In genomic region chr14:37985826-37986470, GRCh38 we compare ENCODE assay signal across 9 cellular contexts.
A peak's percentile ranks its signal among the peaks of the same experiment; 100 is the strongest.
DNase-seq lines count a peak whose midpoint lies in the region; ATAC-seq and TF ChIP-seq lines count a peak whose summit lies in the region.
"Had no signal": no experiment of that assay in that cellular context is flagged by ENCODE, and none has a peak within 500 bp of the region (broad histone marks: within the 10 kb centered on the region; RNA-seq: fewer than 3 reads in every experiment).

No MANE protein-coding gene starts in this region.

- no peak overlapping the region for H4K5ac ChIP-seq in H9 (ENCODE audit: insufficient read length, low read depth, low read length)

- TF ChIP-seq CTCF in H9 (conservative IDR thresholded peaks at IDR 0.05) (peak; percentile 91), OCI-LY3 (IDR thresholded peaks at IDR 0.05; ENCODE audit: low read depth, low read length) (peak; percentile 72), left ventricle myocardium inferior (IDR thresholded peaks at IDR 0.05; ENCODE audit: borderline replicate concordance) (peak; percentile 70), spleen (IDR thresholded peaks at IDR 0.05 in 8 of 11, conservative IDR thresholded peaks at IDR 0.05 in 3 of 11) (peak; percentile 27 to 81 (median 61))

- H3K36me3 Mint-ChIP-seq in H9 (ENCODE audit: insufficient read depth in 1 of 3, low read depth in 3 of 3) = peaks cover 6 to 16% (median 9%) of the 10 kb centered on the region in 3 experiments
- no peaks in the 10 kb centered on the region for H3K36me3 Mint-ChIP-seq in activated T-helper 2 cell treated with anti-CD3 and anti-CD28 coated beads, Interferon-gamma antibody, Interleukin-2, Interleukin-4, amounts not matched to agents 10 μg/mL and 5 μg/mL and 100 μg/mL, durations not matched to agents 14 hours and 24 hours and 36 hours (ENCODE audit: low read depth)

- H3K9me3 Mint-ChIP-seq in H9 = peaks cover 13 to 19% of the 10 kb centered on the region in 2 experiments
- H3K9me3 Mint-ChIP-seq in activated T-helper 2 cell treated with anti-CD3 and anti-CD28 coated beads, Interferon-gamma antibody, Interleukin-2, Interleukin-4, amounts not matched to agents 10 μg/mL and 5 μg/mL and 100 μg/mL, durations not matched to agents 14 hours and 24 hours and 36 hours = peaks cover 4% of the 10 kb centered on the region

- no peak overlapping the region for H3K14ac ChIP-seq in H9 (ENCODE audit: insufficient read depth, low read length)

- peaks cover 11 to 12% of the 10 kb centered on the region in 2 experiments for H3K4me1 Mint-ChIP-seq in H9
- no peaks in the 10 kb centered on the region for H3K4me1 Mint-ChIP-seq in activated T-helper 2 cell treated with anti-CD3 and anti-CD28 coated beads, Interferon-gamma antibody, Interleukin-2, Interleukin-4, amounts not matched to agents 10 μg/mL and 5 μg/mL and 100 μg/mL, durations not matched to agents 14 hours and 24 hours and 36 hours (ENCODE audit: low read depth)

- no peaks in the 10 kb centered on the region for H3K27me3 ChIP-seq in H9 (ENCODE audit: insufficient read depth, low read length)
- no peaks in the 10 kb centered on the region for H3K27me3 ChIP-seq in OCI-LY3 (ENCODE audit: low read depth, low read length)
- H3K27me3 ChIP-seq in left ventricle myocardium inferior (ENCODE audit: low read depth) = no peaks in the 10 kb centered on the region
- H3K27me3 ChIP-seq in spleen (replicated peaks in 1 of 7) = no peaks in the 10 kb centered on the region

- no peaks in the 10 kb centered on the region for H3K36me3 ChIP-seq in OCI-LY3 (replicated peaks; ENCODE audit: low read depth, low read length)
- no peaks in the 10 kb centered on the region for H3K36me3 ChIP-seq in left ventricle myocardium inferior
- no peaks in the 10 kb centered on the region for H3K36me3 ChIP-seq in spleen
- H3K36me3 ChIP-seq: SJSA1 had no signal

- H3K9ac ChIP-seq in H9 (ENCODE audit: extremely low read depth, insufficient read length, low read length) (no peak overlapping the region), OCI-LY3 (ENCODE audit: low read length) (no peak overlapping the region)

- no peak overlapping the region for H3K23ac ChIP-seq in H9 (ENCODE audit: insufficient read length, low read depth, low read length)

- DNase-seq in COLO668 (lab: John Stamatoyannopoulos, UW; ENCODE audit: unreplicated experiment) (peak; percentile 50), H9 (peak; percentile 44), left ventricle myocardium inferior (no peak), spleen (no peak), DMS79 (lab: John Stamatoyannopoulos, UW) (no peak)
- peak; percentile 9 for DNase-seq in activated T-helper 2 cell treated with anti-CD3 and anti-CD28 coated beads, Interferon-gamma antibody, Interleukin-2, Interleukin-4, amounts not matched to agents 10 μg/mL and 5 μg/mL and 100 μg/mL, durations not matched to agents 14 hours and 24 hours and 36 hours (ENCODE audit: low spot score)

- H3K56ac ChIP-seq in H9 (ENCODE audit: insufficient read length, low read depth, low read length) = no peak overlapping the region

- H4K8ac ChIP-seq in H9 (replicated peaks; ENCODE audit: insufficient read length, low read depth, low read length) = no peak overlapping the region

- H3K4me3 Mint-ChIP-seq in H9 = no peak overlapping the region
- no peak overlapping the region for H3K4me3 Mint-ChIP-seq in activated T-helper 2 cell treated with anti-CD3 and anti-CD28 coated beads, Interferon-gamma antibody, Interleukin-2, Interleukin-4, amounts not matched to agents 10 μg/mL and 5 μg/mL and 100 μg/mL, durations not matched to agents 14 hours and 24 hours and 36 hours (ENCODE audit: low read depth)

- no CpG with 5 or more reads among the region's 2 CpGs for WGBS in H9 (ENCODE audit: extremely low coverage, insufficient read length, low lambda C conversion rate)
- WGBS in spleen, 5 donors = 50 to 64% (median 60%) methylated on average over 2 of the region's 2 CpGs

- H3K4me2 ChIP-seq in H9 (ENCODE audit: insufficient read depth, insufficient read length, low read length) (no peak overlapping the region), OCI-LY3 (ENCODE audit: low read length) (no peak overlapping the region)

- H2BK5ac ChIP-seq in H9 (ENCODE audit: insufficient read length, low read length) = no peak overlapping the region

- H3T11ph ChIP-seq in H9 (ENCODE audit: low read length) = no peak overlapping the region

- H3K9me3 ChIP-seq in H9 (ENCODE audit: control insufficient read depth, low read depth, low read length) = peaks cover 5% of the 10 kb centered on the region
- H3K9me3 ChIP-seq in OCI-LY3 (ENCODE audit: insufficient read depth, low read length) = no peaks in the 10 kb centered on the region
- H3K9me3 ChIP-seq in left ventricle myocardium inferior (replicated peaks) = peaks cover 17% of the 10 kb centered on the region
- H3K9me3 ChIP-seq in spleen = peaks cover 0 to 16% (median 10%) of the 10 kb centered on the region in 8 donors
- H3K9me3 ChIP-seq: SJSA1 had no signal

- intact Hi-C loops in activated T-helper 2 cell treated with anti-CD3 and anti-CD28 coated beads, Interferon-gamma antibody, Interleukin-2, Interleukin-4, amounts not matched to agents 10 μg/mL and 5 μg/mL and 100 μg/mL, durations not matched to agents 14 hours and 24 hours and 36 hours (cut with micrococcal nuclease) = loop anchor here (5.0 kb wide), 1 partner anchor 211 kb away; no protein-coding TSS in a partner anchor
- intact Hi-C loops in left ventricle myocardium inferior (cut with micrococcal nuclease) (no loop called here), spleen (cut with DNase I; ENCODE audit: low total_unique reads) (loop anchor here (5.0 kb wide), 1 partner anchor 211 kb away; no protein-coding TSS in a partner anchor)

- H4K91ac ChIP-seq in H9 (ENCODE audit: insufficient read length, low read depth, low read length) = no peak overlapping the region

- no peak overlapping the region for H3K27ac Mint-ChIP-seq in H9
- H3K27ac Mint-ChIP-seq in activated T-helper 2 cell treated with anti-CD3 and anti-CD28 coated beads, Interferon-gamma antibody, Interleukin-2, Interleukin-4, amounts not matched to agents 10 μg/mL and 5 μg/mL and 100 μg/mL, durations not matched to agents 14 hours and 24 hours and 36 hours = no peak overlapping the region

- H3K27ac ChIP-seq in H9 (ENCODE audit: insufficient read length, low read depth, low read length) (no peak overlapping the region), OCI-LY3 (ENCODE audit: low read length) (no peak overlapping the region), left ventricle myocardium inferior (replicated peaks) (no peak overlapping the region), spleen (no peak overlapping the region)
- H3K27ac ChIP-seq: SJSA1 had no signal

- H3K4me3 ChIP-seq in OCI-LY3 (ENCODE audit: low read length) (no peak overlapping the region), left ventricle myocardium inferior (no peak overlapping the region), spleen (no peak overlapping the region)
- H3K4me3 ChIP-seq: SJSA1 had no signal

- TF ChIP-seq POLR2A in spleen (IDR thresholded peaks at IDR 0.05) = no peak

- ATAC-seq in HG03108 (IDR thresholded peaks at IDR 0.05; ENCODE audit: unreplicated experiment) = no peak

- no peaks in the 10 kb centered on the region for H3K23me2 ChIP-seq in H9 (ENCODE audit: insufficient read length, low read depth, low read length, poor library complexity, severe bottlenecking)

- H2AFZ ChIP-seq in H9 (ENCODE audit: low read length) (no peak overlapping the region), OCI-LY3 (ENCODE audit: low read depth, low read length) (no peak overlapping the region)

- peaks cover 2% of the 10 kb centered on the region for H3K27me3 Mint-ChIP-seq in H9 (ENCODE audit: low read depth)
- no peaks in the 10 kb centered on the region for H3K27me3 Mint-ChIP-seq in activated T-helper 2 cell treated with anti-CD3 and anti-CD28 coated beads, Interferon-gamma antibody, Interleukin-2, Interleukin-4, amounts not matched to agents 10 μg/mL and 5 μg/mL and 100 μg/mL, durations not matched to agents 14 hours and 24 hours and 36 hours (ENCODE audit: low read depth)

- H3K79me2 ChIP-seq in H9 (ENCODE audit: insufficient read depth, low read length) (no peaks in the 10 kb centered on the region), OCI-LY3 (ENCODE audit: low read length) (no peaks in the 10 kb centered on the region)

- H4K20me1 ChIP-seq in H9 (ENCODE audit: control insufficient read depth, insufficient read depth, insufficient read length) = no peaks in the 10 kb centered on the region
- no peaks in the 10 kb centered on the region for H4K20me1 ChIP-seq in OCI-LY3 (ENCODE audit: insufficient read depth, low read length)

- H2AK5ac ChIP-seq in H9 (ENCODE audit: insufficient read length, low read length) = no peak overlapping the region

- no peak overlapping the region for H2BK15ac ChIP-seq in H9 (ENCODE audit: low read depth, low read length)

- peaks cover 1% of the 10 kb centered on the region; the same call in 1 of the 2 replicates for H3K4me1 ChIP-seq in H9 (ENCODE audit: insufficient read depth, low read length)
- H3K4me1 ChIP-seq in OCI-LY3 (ENCODE audit: low read length) = no peaks in the 10 kb centered on the region
- H3K4me1 ChIP-seq in left ventricle myocardium inferior = no peaks in the 10 kb centered on the region
- H3K4me1 ChIP-seq in spleen = no peaks in the 10 kb centered on the region
- H3K4me1 ChIP-seq: SJSA1 had no signal

- no peak overlapping the region for H2BK20ac ChIP-seq in H9 (ENCODE audit: low read depth, low read length, poor library complexity, severe bottlenecking)

- H3K79me1 ChIP-seq in H9 (ENCODE audit: insufficient read depth, low read depth, low read length, poor library complexity, severe bottlenecking) = no peaks in the 10 kb centered on the region

- H3K4ac ChIP-seq in H9 (ENCODE audit: low read depth, low read length) = no peak overlapping the region

- no peak overlapping the region for H3K18ac ChIP-seq in H9 (ENCODE audit: insufficient read length, low read depth, low read length)

- H2BK12ac ChIP-seq in H9 (ENCODE audit: insufficient read length, low read depth, low read length) = no peak overlapping the region

- no peak overlapping the region for H2BK120ac ChIP-seq in H9 (ENCODE audit: low read depth, low read length, poor library complexity, severe bottlenecking)

Comparison
In these comparisons a context has a peak if more than half of its experiments do, and no peak if none do; other contexts are left out.
1. DNase-seq: peak in COLO668 (single experiment), H9 (single experiment) and activated T-helper 2 cell treated with anti-CD3 and anti-CD28 coated beads, Interferon-gamma antibody, Interleukin-2, Interleukin-4, amounts not matched to agents 10 μg/mL and 5 μg/mL and 100 μg/mL, durations not matched to agents 14 hours and 24 hours and 36 hours (single experiment); none in left ventricle myocardium inferior (single experiment), spleen (single experiment) and DMS79 (single experiment).
2. Peak in every context shown above with its lines, with median percentiles within 50 percentile points of each other: CTCF ChIP-seq.